ENCODE assay signal across 12 cellular contexts in genomic region chr11:110989734-110990133, GRCh38.
DNase-seq lines count a peak whose midpoint lies in the region; ATAC-seq, FAIRE-seq and TF ChIP-seq lines count a peak whose summit lies in the region.
"Had no signal": no experiment of that assay in that cellular context is flagged by ENCODE, and none has a peak within 500 bp of the region (broad histone marks: within the 10 kb centered on the region; RNA-seq: fewer than 3 reads in every experiment).

No MANE protein-coding gene starts in this region.

- no peaks in the 10 kb centered on the region for H3F3A ChIP-seq in SK-N-SH (replicated peaks; ENCODE audit: insufficient read depth)

- H3K9me3 ChIP-seq in SK-N-SH: no peaks in the 10 kb centered on the region
- no peaks in the 10 kb centered on the region for H3K9me3 ChIP-seq in subcutaneous abdominal adipose tissue (ENCODE audit: control insufficient read depth in 5 of 5, low read length in 5 of 5)

- H3K9me2 ChIP-seq in SK-N-SH: no peaks in the 10 kb centered on the region

- H2AFZ ChIP-seq in SK-N-SH (ENCODE audit: low read depth): no peak overlapping the region

- peaks cover 0 to 11% of the 10 kb centered on the region in 2 experiments; a peak in 2 of 4 replicates for H3K4me1 ChIP-seq in SK-N-SH (ENCODE audit: control insufficient read depth in 1 of 2, insufficient read depth in 2 of 2, low read depth in 1 of 2, low read length in 1 of 2)
- H3K4me1 ChIP-seq in subcutaneous abdominal adipose tissue (ENCODE audit: control insufficient read depth in 5 of 5, insufficient read depth in 5 of 5, low read length in 5 of 5): peaks cover 0 to 40% (median 34%) of the 10 kb centered on the region in 5 donors

- no peak overlapping the region for H3K4me2 ChIP-seq in SK-N-SH

- TF ChIP-seq EP300 in SK-N-SH (IDR thresholded peaks at IDR 0.05; ENCODE audit: borderline replicate concordance in 1 of 2, low read depth in 1 of 2, low read length in 1 of 2): no peak

- CTCF ChIA-PET in SK-N-SH (lab: Yijun Ruan, JAX): interaction anchor here (0.7 kb wide), 1 partner anchor 148 kb away, joined by 3 read pairs; no protein-coding TSS in a partner anchor

- no peak for ATAC-seq in SK-N-SH treated with all-trans-retinoic acid at 6 μM for 48 hours

- DNase-seq in SK-N-SH (no peak), NOMO-1 treated with DMSO at 0.1 percent for 48 hours (lab: John Stamatoyannopoulos, UW; ENCODE audit: unreplicated experiment) (peak; percentile 87), fibroblast of peridontal ligament (ENCODE audit: extremely low read depth) (peak; percentile 97), HUDEP-2 (lab: John Stamatoyannopoulos, UW; ENCODE audit: unreplicated experiment in 76 of 76) (no peak), RCC 7860 (ENCODE audit: low spot score) (no peak), NCI-H1436 treated with DMSO at 0.1 percent for 48 hours (lab: John Stamatoyannopoulos, UW) (no peak)
- DNase-seq: DMS53, NCI-H2081 treated with DMSO at 0.1 percent for 48 hours had no signal

- no peaks in the 10 kb centered on the region for H4K20me1 ChIP-seq in SK-N-SH (ENCODE audit: insufficient read depth)

- no peak for TF ChIP-seq RAD21 in SK-N-SH (IDR thresholded peaks at IDR 0.05; ENCODE audit: low read length)

- H3K4me3 ChIP-seq in SK-N-SH (ENCODE audit: low read depth in 2 of 2, low read length in 1 of 2): no peak overlapping the region
- H3K4me3 ChIP-seq in subcutaneous abdominal adipose tissue (ENCODE audit: low read depth in 1 of 5, low read length in 5 of 5): no peak overlapping the region
- H3K4me3 ChIP-seq: coronary artery had no signal

- H3K27ac ChIP-seq in SK-N-SH (ENCODE audit: low read depth in 2 of 2, low read length in 1 of 2) (no peak overlapping the region), subcutaneous abdominal adipose tissue (ENCODE audit: low read depth, low read length) (peak overlapping the region; percentile 76)
- H3K27ac ChIP-seq: coronary artery, RWPE1 had no signal

- H3K36me3 ChIP-seq in SK-N-SH (replicated peaks in 1 of 2; ENCODE audit: control insufficient read depth in 1 of 2, insufficient read depth in 2 of 2, low read length in 1 of 2): no peaks in the 10 kb centered on the region
- H3K36me3 ChIP-seq in subcutaneous abdominal adipose tissue (ENCODE audit: control insufficient read depth in 5 of 5, insufficient read depth in 5 of 5, low read length in 5 of 5): no peaks in the 10 kb centered on the region

- H3K9ac ChIP-seq in SK-N-SH: no peak overlapping the region
- H3K9ac ChIP-seq in subcutaneous abdominal adipose tissue (ENCODE audit: low read length in 5 of 5): no peak overlapping the region

- POLR2A ChIA-PET in SK-N-SH (lab: Yijun Ruan, JAX): no interaction called here

- H3K79me2 ChIP-seq in SK-N-SH (ENCODE audit: insufficient read depth): no peaks in the 10 kb centered on the region

- H3K27me3 ChIP-seq in SK-N-SH (ENCODE audit: insufficient read depth) (no peaks in the 10 kb centered on the region), subcutaneous abdominal adipose tissue (ENCODE audit: control insufficient read depth in 5 of 5, insufficient read depth in 4 of 5, low read length in 5 of 5) (no peaks in the 10 kb centered on the region)

- no peak for FAIRE-seq in RCC 7860 (lab: Jason Lieb, UNC)

- TF ChIP-seq CTCF in SK-N-SH (IDR thresholded peaks at IDR 0.05): no peak

TF ChIP-seq in SK-N-SH treated with all-trans-retinoic acid at 6 μM for 48 hours, 23 proteins besides CTCF, POLR2A, EP300 and RAD21:
- TF ChIP-seq TCF4 (CRISPR knock-in tag; IDR thresholded peaks at IDR 0.05; ENCODE audit: borderline replicate concordance) (peak; percentile 24; the same call in 1 of the 2 replicates), TSHZ2 (CRISPR knock-in tag; IDR thresholded peaks at IDR 0.05) (no peak), ZFP3 (CRISPR knock-in tag; IDR thresholded peaks at IDR 0.05) (no peak)

TF ChIP-seq in SK-N-SH, 30 proteins besides CTCF, POLR2A, EP300 and RAD21:
- no peak for TF ChIP-seq REST (IDR thresholded peaks at IDR 0.05; ENCODE audit: low read depth, low read length)
- no peak for TF ChIP-seq GATA2 (CRISPR knock-in tag; IDR thresholded peaks at IDR 0.05)
- no peak for TF ChIP-seq TAF1 (IDR thresholded peaks at IDR 0.05; ENCODE audit: borderline replicate concordance, low read depth, low read length)
- TF ChIP-seq EZH2phosphoT487 (IDR thresholded peaks at IDR 0.05; ENCODE audit: borderline replicate concordance, low read depth): no peak
- TF ChIP-seq FOXM1 (IDR thresholded peaks at IDR 0.05; ENCODE audit: low read depth): no peak
- no peak for TF ChIP-seq ZBTB33 (IDR thresholded peaks at IDR 0.05; ENCODE audit: borderline replicate concordance, low read depth)
- no peak for TF ChIP-seq RFX5 (IDR thresholded peaks at IDR 0.05; ENCODE audit: low read length)
- no peak for TF ChIP-seq TCF12 (IDR thresholded peaks at IDR 0.05)
- no peak for TF ChIP-seq TEAD4 (IDR thresholded peaks at IDR 0.05; ENCODE audit: borderline replicate concordance, insufficient read depth)
TF ChIP-seq in SK-N-SH: peak in this region for 0.

Comparison
In these comparisons a context has a peak if more than half of its experiments do, and no peak if none do; other contexts are left out.
1. DNase-seq: peak in NOMO-1 treated with DMSO at 0.1 percent for 48 hours (single experiment) and fibroblast of peridontal ligament (single experiment); none in SK-N-SH (single experiment), HUDEP-2 (0 of 76), RCC 7860 (single experiment) and NCI-H1436 treated with DMSO at 0.1 percent for 48 hours (single experiment).